16 cellular contexts compared by ENCODE assay signal in the genomic region with DNA sequence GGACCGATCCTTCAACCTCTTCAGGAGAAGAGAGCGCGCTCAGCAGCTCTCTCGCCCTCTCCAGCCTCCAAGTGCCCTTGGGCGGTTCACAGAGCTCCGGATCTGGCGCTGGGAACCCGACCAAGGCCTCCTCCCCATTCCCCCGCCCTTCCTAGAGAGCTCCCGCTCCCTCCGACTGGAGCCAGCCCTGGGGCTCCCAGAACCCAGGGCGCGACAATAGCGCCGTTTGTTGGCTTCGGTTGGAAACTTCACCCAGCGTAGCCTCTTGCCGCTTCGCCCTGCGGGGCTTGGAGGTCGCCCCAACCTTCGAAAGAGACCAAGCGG. TPM values are rescaled to one million over a fixed set of nuclear protein-coding genes. Genes with fewer than 3 reads are reported as not detected.
DNase-seq lines count a peak whose midpoint lies in the region; ATAC-seq, FAIRE-seq and TF ChIP-seq lines count a peak whose summit lies in the region.
"Had no signal": no experiment of that assay in that cellular context is flagged by ENCODE, and none has a peak within 500 bp of the region (broad histone marks: within the 10 kb centered on the region; RNA-seq: fewer than 3 reads in every experiment).

No MANE protein-coding gene starts in this region.

- H3K4me1 ChIP-seq in cardiac muscle cell (ENCODE audit: low read depth), result no peaks in the 10 kb centered on the region
- no peaks in the 10 kb centered on the region for H3K4me1 ChIP-seq in lower lobe of right lung
- peaks cover 0 to 17% (median under 1%) of the 10 kb centered on the region in 4 donors for H3K4me1 ChIP-seq in upper lobe of left lung
- H3K4me1 ChIP-seq: testis had no signal

- no peak for TF ChIP-seq EP300 in upper lobe of left lung (IDR thresholded peaks at IDR 0.05)

- DNase-seq in cardiac muscle cell (ENCODE audit: low read depth in 1 of 2, low spot score in 1 of 2), result peak; percentile 19 to 64
- no peak for DNase-seq in Right ventricle myocardium superior
- DNase-seq in bronchial epithelial cell (ENCODE audit: low read depth), result peak; percentile 5
- peak; percentile 69 for DNase-seq in lower lobe of right lung
- peak in 1 of 2 donors; percentile 45 for DNase-seq in upper lobe of left lung
- DNase-seq in activated CD4-positive, alpha-beta T cell treated with anti-CD3 and anti-CD28 coated beads for 48 hours, result no peak
- no peak for DNase-seq in activated CD4-positive, alpha-beta T cell treated with anti-CD3 and anti-CD28 coated beads for 4 hours
- DNase-seq: ACHN, cortex of kidney, NCI-H1048, testis had no signal

- H3K27ac ChIP-seq in cardiac muscle cell, result no peak overlapping the region
- no peak overlapping the region for H3K27ac ChIP-seq in lower lobe of right lung
- H3K27ac ChIP-seq in upper lobe of left lung, result no peak overlapping the region
- H3K27ac ChIP-seq: testis had no signal

- ATAC-seq in Right ventricle myocardium superior (ENCODE audit: poor library complexity), result no peak
- peak; percentile 87 to 90 for ATAC-seq in lower lobe of right lung
- peak; percentile 14 to 85 for ATAC-seq in upper lobe of left lung (ENCODE audit: low FRiP score in 2 of 2)
- ATAC-seq in HG03378 (IDR thresholded peaks at IDR 0.05; ENCODE audit: unreplicated experiment), result no peak
- ATAC-seq: activated naive CD4-positive, alpha-beta T cell treated with anti-CD3 and anti-CD28 coated beads, Interleukin-2, amount 50 U/mL, for 72 hours had no signal

- 17% methylated on average over 23 of the region's 23 CpGs; no CpG with 5 or more reads in 1 of the 2 donors for WGBS in upper lobe of left lung, 2 donors

- peaks cover 99% of the 10 kb centered on the region for H3K27me3 ChIP-seq in cardiac muscle cell
- peaks cover 36% of the 10 kb centered on the region for H3K27me3 ChIP-seq in bronchial epithelial cell (ENCODE audit: control insufficient read depth, insufficient read depth, low read length)
- peaks cover 79% of the 10 kb centered on the region for H3K27me3 ChIP-seq in lower lobe of right lung (ENCODE audit: low read depth)
- peaks cover 0 to 54% (median 9%) of the 10 kb centered on the region in 4 donors for H3K27me3 ChIP-seq in upper lobe of left lung
- H3K27me3 ChIP-seq: testis had no signal

- intact Hi-C loops in Right ventricle myocardium superior (cut with DNase I) (no loop called here), lower lobe of right lung (cut with DNase I) (no loop called here)

- H3K9me3 ChIP-seq in cardiac muscle cell (ENCODE audit: low read depth) (no peaks in the 10 kb centered on the region), lower lobe of right lung (no peaks in the 10 kb centered on the region), upper lobe of left lung (peaks cover 0 to 12% (median 0%) of the 10 kb centered on the region in 4 donors)
- H3K9me3 ChIP-seq: testis had no signal

- H3K4me3 ChIP-seq in cardiac muscle cell (no peak overlapping the region), bronchial epithelial cell (ENCODE audit: low read depth, low read length) (no peak overlapping the region), lower lobe of right lung (no peak overlapping the region), upper lobe of left lung (no peak overlapping the region)
- H3K4me3 ChIP-seq: testis had no signal

- TF ChIP-seq POLR2A in upper lobe of left lung (IDR thresholded peaks at IDR 0.05), result no peak

- no peak for FAIRE-seq in bronchial epithelial cell (lab: Jason Lieb, UNC)

- H3K36me3 ChIP-seq in cardiac muscle cell (no peaks in the 10 kb centered on the region), bronchial epithelial cell (ENCODE audit: control insufficient read depth, insufficient read depth, low read length) (no peaks in the 10 kb centered on the region), lower lobe of right lung (no peaks in the 10 kb centered on the region), upper lobe of left lung (no peaks in the 10 kb centered on the region)

- TF ChIP-seq CTCF in cardiac muscle cell (IDR thresholded peaks at IDR 0.05; ENCODE audit: low read depth, low read length) (no peak), bronchial epithelial cell (IDR thresholded peaks at IDR 0.05; ENCODE audit: insufficient read depth, low read length, severe bottlenecking) (peak; percentile 44), lower lobe of right lung (IDR thresholded peaks at IDR 0.05) (no peak), upper lobe of left lung (IDR thresholded peaks at IDR 0.05) (no peak)

RNA-seq across cellular contexts. Expression of a gene that starts 3.1 kb away (rescaled TPM):
- total RNA-seq in cardiac muscle cell (0.32 and 0.42 TPM in 2 replicates), Right ventricle myocardium superior (not detected), bronchial epithelial cell (not detected in 2 replicates), lower lobe of right lung (not detected), upper lobe of left lung (under 1 TPM in 1 of 6 donors, not detected in 5; 0.10 TPM)
- 0.24 TPM in 1 of 2 replicates, not detected in the other for polyA plus RNA-seq in cardiac muscle cell
- total RNA-seq: activated naive CD4-positive, alpha-beta T cell treated with anti-CD3 and anti-CD28 coated beads, Interleukin-2, amount 50 U/mL, for 72 hours; fibroblast of villous mesenchyme; lung microvascular endothelial cell; renal cortical epithelial cell had no signal

Comparison
In these comparisons a context has a peak if more than half of its experiments do, and no peak if none do; other contexts are left out.
1. DNase-seq: peak in cardiac muscle cell (2 of 2), bronchial epithelial cell (single experiment) and lower lobe of right lung (single experiment); none in Right ventricle myocardium superior (single experiment), activated CD4-positive, alpha-beta T cell treated with anti-CD3 and anti-CD28 coated beads for 48 hours (single experiment) and activated CD4-positive, alpha-beta T cell treated with anti-CD3 and anti-CD28 coated beads for 4 hours (0 of 2).
2. ATAC-seq: peak in lower lobe of right lung (2 of 2) and upper lobe of left lung (2 of 2); none in Right ventricle myocardium superior (single experiment) and HG03378 (single experiment).